8 cellular contexts compared by ENCODE assay signal in the genomic region with DNA sequence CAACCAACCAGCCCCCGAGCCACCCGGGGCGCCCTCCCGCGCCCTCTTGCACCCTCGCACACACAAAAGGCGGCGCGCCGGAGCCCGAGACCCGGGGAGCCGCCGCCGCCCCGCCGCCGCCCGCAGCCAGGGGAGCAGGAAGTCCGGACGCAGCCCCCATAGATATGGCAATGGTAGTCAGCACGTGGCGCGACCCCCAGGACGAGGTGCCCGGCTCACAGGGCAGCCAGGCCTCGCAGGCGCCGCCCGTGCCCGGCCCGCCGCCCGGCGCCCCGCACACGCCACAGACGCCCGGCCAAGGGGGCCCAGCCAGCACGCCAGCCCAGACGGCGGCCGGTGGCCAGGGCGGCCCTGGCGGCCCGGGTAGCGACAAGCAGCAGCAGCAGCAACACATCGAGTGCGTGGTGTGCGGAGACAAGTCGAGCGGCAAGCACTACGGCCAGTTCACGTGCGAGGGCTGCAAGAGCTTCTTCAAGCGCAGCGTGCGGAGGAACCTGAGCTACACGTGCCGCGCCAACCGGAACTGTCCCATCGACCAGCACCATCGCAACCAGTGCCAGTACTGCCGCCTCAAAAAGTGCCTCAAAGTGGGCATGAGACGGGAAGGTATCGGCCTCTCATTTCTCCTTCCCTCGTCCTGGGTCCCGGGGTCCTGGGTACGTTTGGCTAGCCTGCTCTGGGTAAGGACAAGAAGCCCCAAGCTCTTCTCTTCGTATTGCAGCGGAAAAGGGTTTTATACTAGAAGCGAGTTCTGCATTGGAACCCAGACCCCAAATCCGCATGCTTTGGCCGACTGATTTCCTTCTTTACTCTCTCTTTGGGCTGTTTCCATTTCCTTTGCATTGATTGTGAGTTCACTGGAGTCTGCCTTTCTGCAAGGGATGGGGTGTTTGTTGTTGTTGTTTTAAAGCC. TPM values are rescaled to one million over a fixed set of nuclear protein-coding genes. Genes with fewer than 3 reads are reported as not detected.
DNase-seq lines count a peak whose midpoint lies in the region; ATAC-seq, FAIRE-seq and TF ChIP-seq lines count a peak whose summit lies in the region.

No MANE protein-coding gene starts in this region.

- peaks cover 0 to 26% (median 3%) of the 10 kb centered on the region in 7 donors for H3K9me3 Mint-ChIP-seq in CD4-positive, CD25-positive, alpha-beta regulatory T cell

- peak overlapping the region; percentile 94 for H3K14ac ChIP-seq in IMR-90 (replicated peaks; ENCODE audit: low read depth, low read length)

- peak overlapping the region; percentile 94 for H3K4ac ChIP-seq in IMR-90 (ENCODE audit: low read depth, low read length)

- no peak overlapping the region for H2BK15ac ChIP-seq in IMR-90 (ENCODE audit: low read depth, low read length)

- POLR2A ChIA-PET in IMR-90 (lab: Charles Lee; ENCODE audit: unreplicated experiment), result interaction anchor here (0.5 to 0.9 kb wide), 3 partner anchors 36 to 924 kb away, joined by 3 read pairs; no protein-coding TSS in a partner anchor

- dilution Hi-C loops in IMR-90 (cut with HindIII; ENCODE audit: low sequenced_read_pairs, unreplicated experiment), result no loop called here
- dilution Hi-C loops in keratinocyte (cut with MboI; ENCODE audit: extremely low pct_ligation_motif_present, low sequenced_read_pairs), result no loop called here

- peaks cover 7 to 9% of the 10 kb centered on the region in 2 experiments for H3K9me3 ChIP-seq in CD4-positive, CD25-positive, alpha-beta regulatory T cell (ENCODE audit: control insufficient read depth in 2 of 2, low read length in 2 of 2)
- H3K9me3 ChIP-seq in IMR-90 (ENCODE audit: control insufficient read depth, insufficient read depth, low read length) (no peaks in the 10 kb centered on the region), ascending aorta (no peaks in the 10 kb centered on the region), keratinocyte (ENCODE audit: control insufficient read depth, low read depth, low read length) (no peaks in the 10 kb centered on the region)

- H3K4me2 ChIP-seq in IMR-90 (ENCODE audit: low read depth, low read length) (peak overlapping the region; percentile 81), keratinocyte (ENCODE audit: control insufficient read depth, extremely low read depth, insufficient read depth, low read depth, low read length) (peak overlapping the region; percentile 93)

- no TSS peak for BruUV-seq in IMR-90 (replicated peaks; lab: Mats Ljungman, UMichigan)

- H3K4me1 Mint-ChIP-seq in CD4-positive, CD25-positive, alpha-beta regulatory T cell, result peaks cover 0 to 31% (median 14%) of the 10 kb centered on the region in 4 donors

- no peaks in the 10 kb centered on the region for H3K36me3 Mint-ChIP-seq in CD4-positive, CD25-positive, alpha-beta regulatory T cell

- ATAC-seq in CD4-positive, CD25-positive, alpha-beta regulatory T cell (ENCODE audit: low read depth in 2 of 2), result no peak
- ATAC-seq in IMR-90 (ENCODE audit: low read depth), result no peak
- ATAC-seq in HG02571 (IDR thresholded peaks at IDR 0.05; ENCODE audit: unreplicated experiment), result no peak
- ATAC-seq in GM18520 (IDR thresholded peaks at IDR 0.05; ENCODE audit: unreplicated experiment), result no peak

- H2BK20ac ChIP-seq in IMR-90 (ENCODE audit: low read depth, low read length), result no peak overlapping the region; the same call in 1 of the 2 replicates

- H3K4me3 ChIP-seq in CD4-positive, CD25-positive, alpha-beta regulatory T cell (ENCODE audit: low read depth, low read length), result no peak overlapping the region
- H3K4me3 ChIP-seq in IMR-90 (ENCODE audit: insufficient read depth, low read depth, low read length) (peak overlapping the region; percentile 84), ascending aorta (peak overlapping the region; percentile 95), keratinocyte (ENCODE audit: control insufficient read depth in 2 of 3, extremely low read depth in 1 of 3, insufficient read depth in 2 of 3, low read depth in 1 of 3, low read length in 3 of 3) (peak overlapping the region; percentile 74 to 98 (median 97))

- H2BK120ac ChIP-seq in IMR-90 (ENCODE audit: low read depth, low read length), result peak overlapping the region; percentile 81

- H2AFZ ChIP-seq in IMR-90 (replicated peaks; ENCODE audit: low read length, poor library complexity) (peak overlapping the region; percentile 52), keratinocyte (ENCODE audit: control insufficient read depth, low read length) (peak overlapping the region; percentile 40)

- intact Hi-C loops in IMR-90 (cut with micrococcal nuclease), result loop anchor here (1.0 kb wide), 1 partner anchor 1045 kb away; no protein-coding TSS in a partner anchor
- intact Hi-C loops in ascending aorta (cut with DNase I), result loop anchor here (2.0 to 10.0 kb wide), 5 partner anchors 23 to 1660 kb away; no protein-coding TSS in a partner anchor

- peak overlapping the region; percentile 93 for H3K56ac ChIP-seq in IMR-90 (ENCODE audit: extremely low read depth, insufficient read depth, low read length)

- H3K27ac ChIP-seq in CD4-positive, CD25-positive, alpha-beta regulatory T cell (ENCODE audit: insufficient read depth, low read length, poor library complexity, severe bottlenecking), result no peak overlapping the region
- H3K27ac ChIP-seq in IMR-90 (ENCODE audit: insufficient read depth, low read length), result peak overlapping the region; percentile 98
- H3K27ac ChIP-seq in ascending aorta, result peak overlapping the region; percentile 91
- H3K27ac ChIP-seq in keratinocyte (ENCODE audit: control insufficient read depth, insufficient read depth, low read length), result peak overlapping the region; percentile 90
- H3K27ac ChIP-seq in substantia nigra (ENCODE audit: low read depth, low read length, poor library complexity, severe bottlenecking), result peak overlapping the region; percentile 49

- peak overlapping the region in 1 of 3 donors; percentile 69 for H3K27ac Mint-ChIP-seq in CD4-positive, CD25-positive, alpha-beta regulatory T cell

- TF ChIP-seq CTCF in IMR-90 (conservative IDR thresholded peaks at IDR 0.05; ENCODE audit: low read depth, low read length) (no peak), ascending aorta (IDR thresholded peaks at IDR 0.05) (no peak), keratinocyte (optimal IDR thresholded peaks at IDR 0.05 in 1 of 3, IDR thresholded peaks at IDR 0.05 in 1 of 3, conservative IDR thresholded peaks at IDR 0.05 in 1 of 3; ENCODE audit: extremely low read depth in 1 of 3, insufficient read depth in 2 of 3, low read length in 3 of 3) (no peak)

- H3K27me3 ChIP-seq in CD4-positive, CD25-positive, alpha-beta regulatory T cell (ENCODE audit: control insufficient read depth, insufficient read depth, low read length), result peaks cover 50% of the 10 kb centered on the region
- H3K27me3 ChIP-seq in IMR-90 (ENCODE audit: control insufficient read depth, insufficient read depth, low read length), result no peaks in the 10 kb centered on the region
- no peaks in the 10 kb centered on the region for H3K27me3 ChIP-seq in ascending aorta
- no peaks in the 10 kb centered on the region for H3K27me3 ChIP-seq in keratinocyte (ENCODE audit: control insufficient read depth, extremely low read depth, insufficient read depth, low read length)

- peaks cover 86% of the 10 kb centered on the region for H3K27me3 Mint-ChIP-seq in CD4-positive, CD25-positive, alpha-beta regulatory T cell

- H3K9ac ChIP-seq in IMR-90 (ENCODE audit: low read depth, low read length) (peak overlapping the region; percentile 99), keratinocyte (ENCODE audit: control insufficient read depth, extremely low read depth, insufficient read depth, low read length) (peak overlapping the region; percentile 92)

- peak overlapping the region; percentile 65 to 75 (median 72) for H3K4me3 Mint-ChIP-seq in CD4-positive, CD25-positive, alpha-beta regulatory T cell

- H3K18ac ChIP-seq in IMR-90 (ENCODE audit: low read depth, low read length), result peak overlapping the region; percentile 96

- no peaks in the 10 kb centered on the region for H3K36me3 ChIP-seq in CD4-positive, CD25-positive, alpha-beta regulatory T cell (ENCODE audit: control insufficient read depth, insufficient read depth, low read length)
- peaks cover 49% of the 10 kb centered on the region for H3K36me3 ChIP-seq in IMR-90 (ENCODE audit: control insufficient read depth, insufficient read depth, low read length)
- peaks cover 4 to 31% of the 10 kb centered on the region in 2 donors for H3K36me3 ChIP-seq in ascending aorta
- H3K36me3 ChIP-seq in keratinocyte (ENCODE audit: control insufficient read depth in 2 of 2, extremely low read depth in 1 of 2, insufficient read depth in 2 of 2, low read length in 2 of 2), result peaks cover 16 to 24% of the 10 kb centered on the region in 2 experiments

- no peak for TF ChIP-seq POLR2A in IMR-90 (IDR thresholded peaks at IDR 0.05; ENCODE audit: low read depth, low read length)

- FAIRE-seq in keratinocyte (lab: Jason Lieb, UNC), result no peak

- peaks cover 87% of the 10 kb centered on the region for H3K79me2 ChIP-seq in keratinocyte (ENCODE audit: control insufficient read depth, insufficient read depth, low read length)

- peak overlapping the region; percentile 70 for H2AK9ac ChIP-seq in IMR-90 (replicated peaks; ENCODE audit: low read depth, low read length, poor library complexity)

- H2BK5ac ChIP-seq in IMR-90 (ENCODE audit: low read depth, low read length, poor library complexity, severe bottlenecking), result peak overlapping the region; percentile 90

- H4K91ac ChIP-seq in IMR-90 (ENCODE audit: insufficient read depth, low read depth, low read length), result peak overlapping the region; percentile 88

- peaks cover 42% of the 10 kb centered on the region for H4K20me1 ChIP-seq in IMR-90 (ENCODE audit: insufficient read depth, low read length)
- no peaks in the 10 kb centered on the region for H4K20me1 ChIP-seq in keratinocyte (ENCODE audit: control insufficient read depth, extremely low read depth, insufficient read depth, low read length)

- H4K8ac ChIP-seq in IMR-90 (ENCODE audit: low read depth in 2 of 2, low read length in 2 of 2), result peak overlapping the region; percentile 45 to 79; a peak in 3 of 4 replicates

- no peaks in the 10 kb centered on the region for H3K9me1 ChIP-seq in IMR-90 (ENCODE audit: insufficient read depth, low read length)
- no peaks in the 10 kb centered on the region for H3K9me1 ChIP-seq in keratinocyte (ENCODE audit: control insufficient read depth, extremely low read depth, insufficient read depth, low read length)

- peaks cover 26% of the 10 kb centered on the region for H3K4me1 ChIP-seq in CD4-positive, CD25-positive, alpha-beta regulatory T cell (ENCODE audit: control insufficient read depth, insufficient read depth, low read length, poor library complexity, severe bottlenecking)
- H3K4me1 ChIP-seq in IMR-90 (ENCODE audit: control insufficient read depth, insufficient read depth, low read length) (peaks cover 3% of the 10 kb centered on the region), ascending aorta (peaks cover 0 to 13% of the 10 kb centered on the region in 2 donors), keratinocyte (ENCODE audit: control insufficient read depth, extremely low read depth, insufficient read depth, low read length) (peaks cover 50% of the 10 kb centered on the region)

- DNase-seq in CD4-positive, CD25-positive, alpha-beta regulatory T cell, result no peak
- no peak for DNase-seq in IMR-90
- DNase-seq in ascending aorta (ENCODE audit: low spot score in 2 of 2), result peak in 1 of 2 donors; percentile 67
- DNase-seq in keratinocyte (ENCODE audit: low read depth, low spot score), result no peak
- DNase-seq in substantia nigra (lab: John Stamatoyannopoulos, UW), result no peak
- DNase-seq in pons (ENCODE audit: low spot score), result no peak

- H3K23ac ChIP-seq in IMR-90 (ENCODE audit: low read depth, low read length), result peak overlapping the region; percentile 97

- H2AK5ac ChIP-seq in IMR-90 (ENCODE audit: low read depth, low read length), result peak overlapping the region; percentile 60; the same call in 1 of the 2 replicates

- WGBS in IMR-90 (ENCODE audit: extremely low coverage in 2 of 2, insufficient read length in 1 of 2), 2 experiments, result 1% methylated on average over 44 of the region's 75 CpGs; no CpG with 5 or more reads in 1 of the 2 experiments

- CTCF ChIA-PET in IMR-90 (lab: Yijun Ruan, JAX), result no interaction called here

- in situ Hi-C loops in IMR-90 (cut with MboI; ENCODE audit: low sequenced_read_pairs), result loop anchor here (10.0 to 25.0 kb wide), 2 partner anchors 770 to 1037 kb away; no protein-coding TSS in a partner anchor

- H4K5ac ChIP-seq in IMR-90 (ENCODE audit: low read depth, low read length), result peak overlapping the region; percentile 59

- no peak for TF ChIP-seq RAD21 in IMR-90 (IDR thresholded peaks at IDR 0.05; ENCODE audit: low read length)

- peaks cover 3 to 4% of the 10 kb centered on the region in 2 experiments; a peak in 1 of 4 replicates for H3K79me1 ChIP-seq in IMR-90 (ENCODE audit: low read depth in 1 of 2, low read length in 2 of 2)

RNA-seq across cellular contexts. Expression of a gene that starts 1.7 kb away (rescaled TPM):
- not detected for total RNA-seq in CD4-positive, CD25-positive, alpha-beta regulatory T cell
- polyA plus RNA-seq in CD4-positive, CD25-positive, alpha-beta regulatory T cell, result not detected
- 20.3 and 28.1 TPM in 2 replicates for total RNA-seq in IMR-90 (2012; rRNA removed)
- polyA plus RNA-seq in IMR-90 (2012; rRNA removed), result 161 and 185 TPM in 2 replicates
- polyA plus RNA-seq in IMR-90 (2012; cell fraction: cytosol; rRNA removed), result 113 and 142 TPM in 2 replicates
- 109 and 182 TPM in 2 replicates for polyA plus RNA-seq in IMR-90 (2012; cell fraction: nucleus; rRNA removed; ENCODE audit: low replicate concordance)
- 126 TPM for total RNA-seq in ascending aorta
- polyA plus RNA-seq in keratinocyte, result 19.5 to 27.2 TPM (median 20.1 TPM) in 3 replicates
- polyA plus RNA-seq in keratinocyte (2011; ENCODE audit: low read depth), result 9.7 TPM
- 26.1 and 26.9 TPM in 2 replicates for polyA plus RNA-seq in keratinocyte (2011; cell fraction: cytosol; rRNA removed)
- 40.5 and 46.0 TPM in 2 replicates for polyA plus RNA-seq in keratinocyte (2011; cell fraction: nucleus; rRNA removed)
- 17.2 and 43.5 TPM in 2 replicates for polyA plus RNA-seq in keratinocyte (2012; ENCODE audit: low replicate concordance)
- 12.0 to 19.7 TPM (median 19.2 TPM) in 3 replicates for polyA minus RNA-seq in keratinocyte
- polyA minus RNA-seq in keratinocyte (2011; cell fraction: cytosol; rRNA and poly(A)+ RNA removed), result 38.4 TPM
- 24.0 and 24.7 TPM in 2 replicates for polyA minus RNA-seq in keratinocyte (2011; cell fraction: nucleus; rRNA and poly(A)+ RNA removed)

Comparison
In these comparisons a context has a peak if more than half of its experiments do, and no peak if none do; other contexts are left out.
1. RNA of a gene that starts 1.7 kb away (total RNA-seq): 126 TPM in ascending aorta (single experiment) and 20.3 to 28.1 TPM in IMR-90; not detected in CD4-positive, CD25-positive, alpha-beta regulatory T cell (single experiment); every median in the first group is over 10 times any median in the second.